Comparison of ENCODE assay signal across 12 cellular contexts in the genomic region with DNA sequence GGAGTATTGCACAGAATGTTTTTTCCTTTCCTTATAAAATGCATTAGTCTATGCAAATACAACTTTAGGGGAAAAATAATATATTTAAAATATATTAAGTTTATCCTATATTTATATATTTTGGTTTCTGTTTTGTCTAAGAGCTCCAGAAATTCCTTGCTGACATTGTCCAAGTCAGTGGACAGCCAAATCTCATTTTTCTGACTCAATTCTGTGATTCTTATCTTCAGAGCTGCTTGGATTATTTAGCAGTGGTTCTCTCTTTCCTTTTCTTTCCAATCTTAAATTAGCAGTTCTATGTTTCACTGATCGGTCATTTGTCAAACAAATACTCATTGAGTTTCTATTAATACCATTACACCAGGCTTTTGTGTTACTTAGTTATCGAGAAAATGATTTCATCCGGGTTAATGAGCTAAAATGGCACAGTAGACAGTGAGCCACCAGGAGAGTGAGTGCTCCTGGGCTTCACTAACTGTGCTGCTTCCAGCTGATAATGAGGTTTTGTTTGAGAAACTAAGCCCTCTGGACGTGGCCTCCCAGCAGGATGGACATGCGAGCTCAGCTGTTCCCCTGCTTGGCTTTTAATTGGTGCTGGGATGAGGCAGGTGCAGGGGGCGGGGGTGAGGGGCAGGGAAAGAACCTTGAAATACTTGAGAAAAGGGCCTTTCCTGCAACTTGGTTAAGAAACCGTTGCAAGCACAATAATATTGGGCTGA. TPM values are rescaled to one million over a fixed set of nuclear protein-coding genes. Genes with fewer than 3 reads are reported as not detected.
DNase-seq lines count a peak whose midpoint lies in the region; ATAC-seq and TF ChIP-seq lines count a peak whose summit lies in the region.
"Had no signal": no experiment of that assay in that cellular context is flagged by ENCODE, and none has a peak within 500 bp of the region (broad histone marks: within the 10 kb centered on the region; RNA-seq: fewer than 3 reads in every experiment).

No MANE protein-coding gene starts in this region.

- no peaks in the 10 kb centered on the region for H3K9me3 Mint-ChIP-seq in type B pancreatic cell
- H3K9me3 Mint-ChIP-seq: activated naive CD8-positive, alpha-beta T cell treated with anti-CD3 and anti-CD28 coated beads, Interleukin-2, amount 50 U/mL, for 24 hours; T-helper 2 cell treated with Interferon-gamma antibody and Interleukin-4, amounts not matched to agents 5 μg/mL and 100 μg/mL, for 36 hours had no signal

- H3K4me3 ChIP-seq in heart right ventricle (no peak overlapping the region), NT2/D1 (ENCODE audit: insufficient read length, low read depth) (no peak overlapping the region), iPS-18a (ENCODE audit: low read length) (peak overlapping the region; percentile 31)
- H3K4me3 ChIP-seq: thoracic aorta had no signal

- ATAC-seq in heart right ventricle = no peak
- no peak for ATAC-seq in Right ventricle myocardium superior (ENCODE audit: poor library complexity)
- no peak for ATAC-seq in foreskin keratinocyte
- ATAC-seq: activated naive CD8-positive, alpha-beta T cell treated with anti-CD3 and anti-CD28 coated beads, Interleukin-2, amount 50 U/mL, for 24 hours had no signal

- TF ChIP-seq CTCF in heart right ventricle (IDR thresholded peaks at IDR 0.05) (no peak), type B pancreatic cell (conservative IDR thresholded peaks at IDR 0.05) (no peak), foreskin keratinocyte (conservative IDR thresholded peaks at IDR 0.05) (no peak)

- peak overlapping the region; percentile 20 for H3K4me3 Mint-ChIP-seq in type B pancreatic cell
- H3K4me3 Mint-ChIP-seq: activated naive CD8-positive, alpha-beta T cell treated with anti-CD3 and anti-CD28 coated beads, Interleukin-2, amount 50 U/mL, for 24 hours; T-helper 2 cell treated with Interferon-gamma antibody and Interleukin-4, amounts not matched to agents 5 μg/mL and 100 μg/mL, for 36 hours had no signal

- H3K27me3 ChIP-seq in heart right ventricle (no peaks in the 10 kb centered on the region), NT2/D1 (ENCODE audit: insufficient read depth, insufficient read length) (no peaks in the 10 kb centered on the region), iPS-18a (ENCODE audit: control insufficient read depth, insufficient read depth, low read length) (no peaks in the 10 kb centered on the region), foreskin keratinocyte (no peaks in the 10 kb centered on the region)

- H3K36me3 ChIP-seq in heart right ventricle (no peaks in the 10 kb centered on the region), NT2/D1 (ENCODE audit: insufficient read depth, insufficient read length, low read length) (no peaks in the 10 kb centered on the region), iPS-18a (ENCODE audit: control insufficient read depth, low read depth, low read length) (no peaks in the 10 kb centered on the region)
- H3K36me3 ChIP-seq: thoracic aorta had no signal

- peak overlapping the region in 6 of 10 donors; percentile 24 to 65 (median 49) for H3K27ac ChIP-seq in heart right ventricle
- H3K27ac ChIP-seq in iPS-18a (ENCODE audit: low read length) = peak overlapping the region; percentile 60
- no peak overlapping the region for H3K27ac ChIP-seq in foreskin keratinocyte
- H3K27ac ChIP-seq: thoracic aorta had no signal

- H3K9me3 ChIP-seq in heart right ventricle (no peaks in the 10 kb centered on the region), NT2/D1 (ENCODE audit: insufficient read depth, low read length) (no peaks in the 10 kb centered on the region), iPS-18a (ENCODE audit: control insufficient read depth, low read depth, low read length) (no peaks in the 10 kb centered on the region)
- H3K9me3 ChIP-seq: thoracic aorta had no signal

- H3K36me3 Mint-ChIP-seq in type B pancreatic cell = no peaks in the 10 kb centered on the region

- H3K4me1 ChIP-seq in heart right ventricle = peaks cover 7 to 63% (median 35%) of the 10 kb centered on the region in 9 donors
- peaks cover 11% of the 10 kb centered on the region for H3K4me1 ChIP-seq in NT2/D1 (ENCODE audit: insufficient read depth, insufficient read length)
- H3K4me1 ChIP-seq in iPS-18a (ENCODE audit: control insufficient read depth, low read depth, low read length) = peaks cover 51% of the 10 kb centered on the region
- H3K4me1 ChIP-seq in foreskin keratinocyte = no peaks in the 10 kb centered on the region

- H3K9ac ChIP-seq in NT2/D1 (ENCODE audit: insufficient read length, low read depth) = no peak overlapping the region
- H3K9ac ChIP-seq in iPS-18a (ENCODE audit: low read length) = no peak overlapping the region

- peaks cover 39% of the 10 kb centered on the region for H3K4me1 Mint-ChIP-seq in type B pancreatic cell (ENCODE audit: unreplicated experiment)
- H3K4me1 Mint-ChIP-seq: activated naive CD8-positive, alpha-beta T cell treated with anti-CD3 and anti-CD28 coated beads, Interleukin-2, amount 50 U/mL, for 24 hours had no signal

- H3K27me3 Mint-ChIP-seq in type B pancreatic cell = no peaks in the 10 kb centered on the region
- H3K27me3 Mint-ChIP-seq: activated naive CD8-positive, alpha-beta T cell treated with anti-CD3 and anti-CD28 coated beads, Interleukin-2, amount 50 U/mL, for 24 hours had no signal

- intact Hi-C loops in heart right ventricle (cut with DNase I) = loop anchor here in 2 of 10 donors (5.0 kb wide), 2 partner anchors 38 to 42 kb away; partner anchors contain the start of gene ATP11A (in 2 of the 2)
- intact Hi-C loops in Right ventricle myocardium superior (cut with DNase I) = loop anchor here (5.0 kb wide), 1 partner anchor 42 kb away; the partner anchor contains the start of gene ATP11A

- no peak for DNase-seq in heart right ventricle
- no peak for DNase-seq in Right ventricle myocardium superior
- peak; percentile 50 for DNase-seq in NT2/D1 (ENCODE audit: low read depth, low spot score)
- no peak for DNase-seq in type B pancreatic cell (ENCODE audit: extremely low spot score, unreplicated experiment)
- DNase-seq in GOT3 (lab: John Stamatoyannopoulos, UW) = no peak
- DNase-seq in NCI-H128 (lab: John Stamatoyannopoulos, UW; ENCODE audit: unreplicated experiment) = no peak
- DNase-seq in foreskin keratinocyte = no peak
- DNase-seq: activated naive CD8-positive, alpha-beta T cell treated with anti-CD3 and anti-CD28 coated beads, Interleukin-2, amount 50 U/mL, for 24 hours; effector memory CD4-positive, alpha-beta T cell had no signal

- peak overlapping the region; percentile 45 for H3K27ac Mint-ChIP-seq in type B pancreatic cell
- H3K27ac Mint-ChIP-seq: activated naive CD8-positive, alpha-beta T cell treated with anti-CD3 and anti-CD28 coated beads, Interleukin-2, amount 50 U/mL, for 24 hours; T-helper 2 cell treated with Interferon-gamma antibody and Interleukin-4, amounts not matched to agents 5 μg/mL and 100 μg/mL, for 36 hours had no signal

- WGBS in heart right ventricle, 2 donors = 56 to 59% methylated on average over 7 of the region's 7 CpGs

RNA-seq across cellular contexts. Expression of gene ATP11A, which starts 44.0 kb away (rescaled TPM):
- 100 to 1,000 TPM in 6 of 10 donors, 10 to 100 TPM in 4; 81.1 to 164 (median 118) TPM for total RNA-seq in heart right ventricle
- polyA plus RNA-seq in heart right ventricle = 10 to 100 TPM; 20.0 to 24.9 TPM
- total RNA-seq in Right ventricle myocardium superior = 73.6 TPM
- total RNA-seq in type B pancreatic cell (ENCODE audit: low replicate concordance) = 70.9 and 97.6 TPM in 2 replicates
- 11.7 and 13.4 TPM in 2 replicates for total RNA-seq in foreskin keratinocyte
- polyA plus RNA-seq in foreskin keratinocyte = 2.5 and 2.6 TPM in 2 replicates
